20 cellular contexts compared by ENCODE assay signal in genomic region chr12:120370343-120371243, GRCh38. TPM values are rescaled to one million over a fixed set of nuclear protein-coding genes. Genes with fewer than 3 reads are reported as not detected.
DNase-seq lines count a peak whose midpoint lies in the region; ATAC-seq and TF ChIP-seq lines count a peak whose summit lies in the region.
"Had no signal": no experiment of that assay in that cellular context is flagged by ENCODE, and none has a peak within 500 bp of the region (broad histone marks: within the 10 kb centered on the region; RNA-seq: fewer than 3 reads in every experiment).

No MANE protein-coding gene starts in this region.

- no peaks in the 10 kb centered on the region for H3K9me3 Mint-ChIP-seq in activated T-cell treated with anti-CD3 and anti-CD28 coated beads, Interleukin-2, amount 50 U/mL, for 4 hours
- no peaks in the 10 kb centered on the region for H3K9me3 Mint-ChIP-seq in activated CD4-positive, alpha-beta memory T cell treated with anti-CD3 and anti-CD28 coated beads, Interleukin-2, amount 10 ng/mL, durations not matched to agents 7 days and 5 days
- H3K9me3 Mint-ChIP-seq in progenitor cell of endocrine pancreas (ENCODE audit: low read depth), result no peaks in the 10 kb centered on the region

- H3K27me3 ChIP-seq in iPS DF 6.9 (ENCODE audit: control insufficient read depth, insufficient read depth, low read length) (peaks cover 6% of the 10 kb centered on the region; the same call in 1 of the 2 replicates), HAP-1 (ENCODE audit: low read depth) (no peaks in the 10 kb centered on the region)

- CTCF ChIA-PET in activated CD4-positive, alpha-beta memory T cell treated with anti-CD3 and anti-CD28 coated beads, Interleukin-2, amount 10 ng/mL, durations not matched to agents 7 days and 5 days (lab: Charles Lee), result interaction anchor here (1.5 kb wide), 1 partner anchor 14 kb away, joined by 3 read pairs; no protein-coding TSS in a partner anchor

- H3K27ac Mint-ChIP-seq in activated CD4-positive, alpha-beta memory T cell treated with anti-CD3 and anti-CD28 coated beads, Interleukin-2, amount 10 ng/mL, durations not matched to agents 7 days and 5 days, result no peak overlapping the region
- peak overlapping the region; percentile 84 for H3K27ac Mint-ChIP-seq in progenitor cell of endocrine pancreas

- H3K9me3 ChIP-seq in iPS DF 6.9 (ENCODE audit: control insufficient read depth, insufficient read depth, low read length) (no peaks in the 10 kb centered on the region), HAP-1 (no peaks in the 10 kb centered on the region)

- H3K4me3 Mint-ChIP-seq in activated T-cell treated with anti-CD3 and anti-CD28 coated beads, Interleukin-2, amount 50 U/mL, for 4 hours, result peak overlapping the region; percentile 61
- peak overlapping the region; percentile 24 for H3K4me3 Mint-ChIP-seq in activated CD4-positive, alpha-beta memory T cell treated with anti-CD3 and anti-CD28 coated beads, Interleukin-2, amount 10 ng/mL, durations not matched to agents 7 days and 5 days
- peak overlapping the region; percentile 83 for H3K4me3 Mint-ChIP-seq in progenitor cell of endocrine pancreas (ENCODE audit: low read depth)

- in situ Hi-C loops in HAP-1 (cut with MboI; ENCODE audit: low sequenced_read_pairs), result no loop called here

- no peak for DNase-seq in activated T-cell treated with anti-CD3 and anti-CD28 coated beads, Interleukin-2, amount 50 U/mL, for 4 hours
- DNase-seq in activated T-cell treated with anti-CD3 and anti-CD28 coated beads, Interleukin-2, amount 50 U/mL, for 48 hours, result no peak
- no peak for DNase-seq in activated CD4-positive, alpha-beta memory T cell treated with anti-CD3 and anti-CD28 coated beads, Interleukin-2, amount 10 ng/mL, durations not matched to agents 7 days and 5 days
- DNase-seq in iPS DF 6.9 (ENCODE audit: low read depth, low spot score) (no peak), progenitor cell of endocrine pancreas (ENCODE audit: low spot score, unreplicated experiment) (no peak), HAP-1 (ENCODE audit: low spot score in 2 of 2) (no peak)
- DNase-seq: activated effector memory CD4-positive, alpha-beta T cell treated with Interleukin-2 at 50 U/mL for 16 hours; DMS 273 treated with DMSO at 0.1 percent for 48 hours; GM23248; Kasumi-1; NCI-H1694 treated with DMSO at 0.1 percent for 48 hours; NCI-H510A; PC-9 had no signal

- H3K4me3 ChIP-seq in iPS DF 6.9 (ENCODE audit: low read length) (peak overlapping the region; percentile 64; the same call in 1 of the 2 replicates), HAP-1 (no peak overlapping the region; the same call in 1 of the 2 replicates)
- H3K4me3 ChIP-seq: GM23248, PC-9 had no signal

- H3K4me1 Mint-ChIP-seq in activated T-cell treated with anti-CD3 and anti-CD28 coated beads, Interleukin-2, amount 50 U/mL, for 4 hours (ENCODE audit: low read depth), result peaks cover 19% of the 10 kb centered on the region
- peaks cover 18% of the 10 kb centered on the region for H3K4me1 Mint-ChIP-seq in activated CD4-positive, alpha-beta memory T cell treated with anti-CD3 and anti-CD28 coated beads, Interleukin-2, amount 10 ng/mL, durations not matched to agents 7 days and 5 days
- H3K4me1 Mint-ChIP-seq in progenitor cell of endocrine pancreas (ENCODE audit: low read depth), result peaks cover 43% of the 10 kb centered on the region

- POLR2A ChIA-PET in activated CD4-positive, alpha-beta memory T cell treated with anti-CD3 and anti-CD28 coated beads, Interleukin-2, amount 10 ng/mL, durations not matched to agents 7 days and 5 days (lab: Charles Lee), result no interaction called here

- H3K27me3 Mint-ChIP-seq in activated T-cell treated with anti-CD3 and anti-CD28 coated beads, Interleukin-2, amount 50 U/mL, for 4 hours (ENCODE audit: low read depth), result peaks cover 79% of the 10 kb centered on the region
- peaks cover 75% of the 10 kb centered on the region for H3K27me3 Mint-ChIP-seq in activated CD4-positive, alpha-beta memory T cell treated with anti-CD3 and anti-CD28 coated beads, Interleukin-2, amount 10 ng/mL, durations not matched to agents 7 days and 5 days
- H3K27me3 Mint-ChIP-seq in progenitor cell of endocrine pancreas, result peaks cover 36% of the 10 kb centered on the region

- H3K36me3 ChIP-seq in iPS DF 6.9 (ENCODE audit: control insufficient read depth, insufficient read depth, low read length), result no peaks in the 10 kb centered on the region
- peaks cover 12% of the 10 kb centered on the region for H3K36me3 ChIP-seq in HAP-1 (replicated peaks)

- WGBS in iPS DF 6.9 (ENCODE audit: insufficient coverage, insufficient read length), result no CpG with 5 or more reads among the region's 7 CpGs

- no peak for TF ChIP-seq CTCF in progenitor cell of endocrine pancreas (IDR thresholded peaks at IDR 0.05; ENCODE audit: unreplicated experiment)

- peaks cover 5% of the 10 kb centered on the region; the same call in 1 of the 2 replicates for H3K4me1 ChIP-seq in iPS DF 6.9 (ENCODE audit: control insufficient read depth, insufficient read depth, low read length)
- H3K4me1 ChIP-seq in HAP-1, result peaks cover 13% of the 10 kb centered on the region

- ATAC-seq in activated T-cell treated with anti-CD3 and anti-CD28 coated beads, Interleukin-2, amount 50 U/mL, for 4 hours, result no peak
- ATAC-seq in HG02885 (IDR thresholded peaks at IDR 0.05; ENCODE audit: poor library complexity, unreplicated experiment), result no peak
- no peak for ATAC-seq in GM18858 (IDR thresholded peaks at IDR 0.05; ENCODE audit: unreplicated experiment)
- ATAC-seq: activated CD4-positive, CD25-positive, alpha-beta regulatory T cell treated with anti-CD3 and anti-CD28 coated beads, Interleukin-2, amount 50 U/mL, for 24 hours; left lobe of liver had no signal

- no peak overlapping the region for H3K27ac ChIP-seq in iPS DF 6.9 (ENCODE audit: low read length)
- H3K27ac ChIP-seq: GM23248, PC-9 had no signal

- H3K36me3 Mint-ChIP-seq in activated T-cell treated with anti-CD3 and anti-CD28 coated beads, Interleukin-2, amount 50 U/mL, for 4 hours (ENCODE audit: insufficient read depth), result no peaks in the 10 kb centered on the region
- no peaks in the 10 kb centered on the region for H3K36me3 Mint-ChIP-seq in activated CD4-positive, alpha-beta memory T cell treated with anti-CD3 and anti-CD28 coated beads, Interleukin-2, amount 10 ng/mL, durations not matched to agents 7 days and 5 days (ENCODE audit: low read depth)
- H3K36me3 Mint-ChIP-seq in progenitor cell of endocrine pancreas (ENCODE audit: insufficient read depth), result peaks cover 3% of the 10 kb centered on the region

RNA-seq across cellular contexts. Expression of gene MSI1, which starts 1.6 kb away (rescaled TPM):
- total RNA-seq in activated T-cell treated with anti-CD3 and anti-CD28 coated beads, Interleukin-2, amount 50 U/mL, for 4 hours, result under 1 TPM; 0.16 to 0.41 (median 0.25) TPM
- not detected for total RNA-seq in activated CD4-positive, alpha-beta memory T cell treated with anti-CD3 and anti-CD28 coated beads, Interleukin-2, amount 10 ng/mL, durations not matched to agents 7 days and 5 days
- 122 and 127 TPM in 2 replicates for total RNA-seq in progenitor cell of endocrine pancreas
- total RNA-seq: GM23248, left lobe of liver, subcutaneous adipose tissue had no signal

RNA-seq across cellular contexts. Expression of gene PLA2G1B, which starts 43.0 kb away (rescaled TPM):
- 1 to 10 TPM in 2 of 3 donors, under 1 TPM in 1; 0.79 to 1.3 (median 1.1) TPM for total RNA-seq in activated T-cell treated with anti-CD3 and anti-CD28 coated beads, Interleukin-2, amount 50 U/mL, for 4 hours
- total RNA-seq in activated CD4-positive, alpha-beta memory T cell treated with anti-CD3 and anti-CD28 coated beads, Interleukin-2, amount 10 ng/mL, durations not matched to agents 7 days and 5 days, result not detected
- 0.60 TPM in 1 of 2 replicates, not detected in the other for total RNA-seq in progenitor cell of endocrine pancreas
- total RNA-seq: cardiac septum, GM23248, PC-9, skeletal muscle tissue, subcutaneous adipose tissue had no signal

Comparison
In these comparisons a context has a peak if more than half of its experiments do, and no peak if none do; other contexts are left out.
1. H3K4me3 Mint-ChIP-seq: peak in every context shown above with its lines; median percentile 83 in progenitor cell of endocrine pancreas; 61 in activated T-cell treated with anti-CD3 and anti-CD28 coated beads, Interleukin-2, amount 50 U/mL, for 4 hours; 24 in activated CD4-positive, alpha-beta memory T cell treated with anti-CD3 and anti-CD28 coated beads, Interleukin-2, amount 10 ng/mL, durations not matched to agents 7 days and 5 days.
2. RNA of gene MSI1, which starts 1.6 kb away (total RNA-seq): 122 to 127 TPM in progenitor cell of endocrine pancreas; 0.16 to 0.41 TPM in activated T-cell treated with anti-CD3 and anti-CD28 coated beads, Interleukin-2, amount 50 U/mL, for 4 hours and not detected in activated CD4-positive, alpha-beta memory T cell treated with anti-CD3 and anti-CD28 coated beads, Interleukin-2, amount 10 ng/mL, durations not matched to agents 7 days and 5 days; every median in the first group is over 10 times any median in the second.